8 cellular contexts compared by ENCODE assay signal in genomic region chr13:24921881-24922280, GRCh38.
DNase-seq lines count a peak whose midpoint lies in the region; ATAC-seq and TF ChIP-seq lines count a peak whose summit lies in the region.

No MANE protein-coding gene starts in this region.

- H3K36me3 Mint-ChIP-seq in nephron progenitor cell (ENCODE audit: low read depth), result no peaks in the 10 kb centered on the region

- 39 to 42% methylated on average over 4 to 5 of the region's 5 CpGs for WGBS in ectodermal cell, 2 experiments

- H3K4me1 ChIP-seq in BLaER1 (peaks cover 25% of the 10 kb centered on the region), ectodermal cell (ENCODE audit: control insufficient read depth, insufficient read depth, low read length) (no peaks in the 10 kb centered on the region)

- H3K27me3 ChIP-seq in BLaER1, result no peaks in the 10 kb centered on the region
- no peaks in the 10 kb centered on the region for H3K27me3 ChIP-seq in ectodermal cell (ENCODE audit: control insufficient read depth, insufficient read depth, low read length, poor library complexity, severe bottlenecking)

- H3K4me1 Mint-ChIP-seq in nephron progenitor cell, result peaks cover 24% of the 10 kb centered on the region

- H3K9me3 Mint-ChIP-seq in nephron progenitor cell, result peaks cover 5% of the 10 kb centered on the region

- peak overlapping the region; percentile 99 for H3K27ac Mint-ChIP-seq in nephron progenitor cell

- H3K9ac ChIP-seq in BLaER1, result peak overlapping the region; percentile 91

- H3K4me3 Mint-ChIP-seq in nephron progenitor cell, result peak overlapping the region; percentile 98

- ATAC-seq in GM19351 (IDR thresholded peaks at IDR 0.05; ENCODE audit: unreplicated experiment), result no peak
- no peak for ATAC-seq in HG03135 (IDR thresholded peaks at IDR 0.05; ENCODE audit: unreplicated experiment)
- no peak for ATAC-seq in HG03571 (IDR thresholded peaks at IDR 0.05; ENCODE audit: unreplicated experiment)

- H3K27ac ChIP-seq in BLaER1 (peak overlapping the region; percentile 88), ectodermal cell (ENCODE audit: insufficient read depth, low read depth, low read length, poor library complexity, severe bottlenecking) (no peak overlapping the region)

- H3K36me3 ChIP-seq in BLaER1 (no peaks in the 10 kb centered on the region; the same call in 1 of the 2 replicates), ectodermal cell (ENCODE audit: control insufficient read depth, insufficient read depth, low read length) (no peaks in the 10 kb centered on the region)

- DNase-seq in LNCaP clone FGC (ENCODE audit: low read depth) (no peak), nephron progenitor cell (no peak), kidney tubule cell (ENCODE audit: low spot score) (no peak)

- peak overlapping the region; percentile 93 for H3K4me2 ChIP-seq in BLaER1

- no peak for TF ChIP-seq CTCF in LNCaP clone FGC (IDR thresholded peaks at IDR 0.05; ENCODE audit: control insufficient read depth, extremely low read depth, insufficient read depth)
- no peak for TF ChIP-seq CTCF in nephron progenitor cell (IDR thresholded peaks at IDR 0.05)

- H4K20me1 ChIP-seq in BLaER1, result peaks cover 7% of the 10 kb centered on the region; the same call in 1 of the 2 replicates

- H3K9me3 ChIP-seq in BLaER1, result no peaks in the 10 kb centered on the region
- no peaks in the 10 kb centered on the region for H3K9me3 ChIP-seq in ectodermal cell (ENCODE audit: control insufficient read depth, low read length)

- H3K4me3 ChIP-seq in BLaER1 (peak overlapping the region; percentile 95), LNCaP clone FGC (ENCODE audit: low read depth, low read length) (peak overlapping the region; percentile 86), ectodermal cell (ENCODE audit: insufficient read depth, low read depth, low read length) (peak overlapping the region; percentile 88)

- peaks cover 6% of the 10 kb centered on the region for H3K27me3 Mint-ChIP-seq in nephron progenitor cell (ENCODE audit: low read depth, poor library complexity)
